8 cellular contexts compared by ENCODE assay signal in genomic region chr19:56113071-56113632, GRCh38. TPM values are rescaled to one million over a fixed set of nuclear protein-coding genes. Genes with fewer than 3 reads are reported as not detected.
A peak's percentile ranks its signal among the peaks of the same experiment; 100 is the strongest.
DNase-seq lines count a peak whose midpoint lies in the region; ATAC-seq and TF ChIP-seq lines count a peak whose summit lies in the region.
"Had no signal": no experiment of that assay in that cellular context is flagged by ENCODE, and none has a peak within 500 bp of the region (broad histone marks: within the 10 kb centered on the region; RNA-seq: fewer than 3 reads in every experiment).

No MANE protein-coding gene starts in this region.

- H3K27ac Mint-ChIP-seq in Calu3 (ENCODE audit: unreplicated experiment), result peak overlapping the region; percentile 78
- H3K27ac Mint-ChIP-seq in dendritic cell treated with granulocyte-macrophage colony-stimulating factor and Interleukin-4, amounts not matched to agents 40 ng/mL and 50 ng/mL, for 4 days, result peak overlapping the region; percentile 61

- H2AFZ ChIP-seq in Karpas-422 (ENCODE audit: low read length), result no peak overlapping the region
- H2AFZ ChIP-seq in osteoblast (ENCODE audit: low read length), result no peak overlapping the region

- BruUV-seq in Calu3 (replicated peaks; lab: Mats Ljungman, UMichigan), result no TSS peak

- H3K27ac ChIP-seq in Karpas-422 (ENCODE audit: low read length), result no peak overlapping the region
- no peak overlapping the region for H3K27ac ChIP-seq in osteoblast (ENCODE audit: low read depth, low read length)

- H3K27me3 Mint-ChIP-seq in Calu3 (ENCODE audit: unreplicated experiment), result no peaks in the 10 kb centered on the region
- no peaks in the 10 kb centered on the region for H3K27me3 Mint-ChIP-seq in dendritic cell treated with granulocyte-macrophage colony-stimulating factor and Interleukin-4, amounts not matched to agents 40 ng/mL and 50 ng/mL, for 4 days

- intact Hi-C loops in Calu3 (cut with micrococcal nuclease; ENCODE audit: unreplicated experiment), result no loop called here
- intact Hi-C loops in dendritic cell treated with granulocyte-macrophage colony-stimulating factor and Interleukin-4, amounts not matched to agents 40 ng/mL and 50 ng/mL, for 4 days (cut with micrococcal nuclease), result no loop called here

- H3K36me3 Mint-ChIP-seq in Calu3 (ENCODE audit: insufficient read depth, unreplicated experiment), result peaks cover 48% of the 10 kb centered on the region
- peaks cover 50% of the 10 kb centered on the region for H3K36me3 Mint-ChIP-seq in dendritic cell treated with granulocyte-macrophage colony-stimulating factor and Interleukin-4, amounts not matched to agents 40 ng/mL and 50 ng/mL, for 4 days (ENCODE audit: low read depth)

- H3K27me3 ChIP-seq in Karpas-422 (ENCODE audit: low read length) (no peaks in the 10 kb centered on the region), osteoblast (ENCODE audit: insufficient read depth, low read length) (no peaks in the 10 kb centered on the region)

- no peaks in the 10 kb centered on the region for H3K9me3 Mint-ChIP-seq in Calu3 (ENCODE audit: low read depth, unreplicated experiment)
- H3K9me3 Mint-ChIP-seq in dendritic cell treated with granulocyte-macrophage colony-stimulating factor and Interleukin-4, amounts not matched to agents 40 ng/mL and 50 ng/mL, for 4 days, result no peaks in the 10 kb centered on the region

- CTCF ChIA-PET in Calu3 (lab: Charles Lee), result interaction anchor here (0.5 kb wide), 1 partner anchor 459 kb away, joined by 5 read pairs; the partner anchor contains the start of gene U2AF2

- H3K4me2 ChIP-seq in Karpas-422 (ENCODE audit: low read depth, low read length, poor library complexity, severe bottlenecking) (peak overlapping the region; percentile 30), osteoblast (ENCODE audit: insufficient read depth, low read length) (no peak overlapping the region)

- H3K36me3 ChIP-seq in Karpas-422 (ENCODE audit: insufficient read depth, low read length), result no peaks in the 10 kb centered on the region
- peaks cover 4% of the 10 kb centered on the region for H3K36me3 ChIP-seq in osteoblast (ENCODE audit: insufficient read depth, low read length)

- H3K4me1 ChIP-seq in Karpas-422 (ENCODE audit: low read length) (peaks cover 47% of the 10 kb centered on the region), osteoblast (ENCODE audit: insufficient read depth, low read length) (peaks cover 22% of the 10 kb centered on the region)

- no peak for ATAC-seq in activated CD4-positive, CD25-positive, alpha-beta regulatory T cell treated with anti-CD3 and anti-CD28 coated beads, Interleukin-2, amount 50 U/mL, for 24 hours
- no peak for ATAC-seq in HG02884 (IDR thresholded peaks at IDR 0.05; ENCODE audit: unreplicated experiment)

- H3K4me3 ChIP-seq in Karpas-422 (ENCODE audit: low read length) (no peak overlapping the region), osteoblast (ENCODE audit: insufficient read depth, low read length) (no peak overlapping the region)

- no peaks in the 10 kb centered on the region for H3K9me2 ChIP-seq in Karpas-422 (replicated peaks; ENCODE audit: insufficient read depth, low read length)

- no peak for TF ChIP-seq CTCF in Calu3 (IDR thresholded peaks at IDR 0.05; ENCODE audit: unreplicated experiment)
- no peak for TF ChIP-seq CTCF in osteoblast (IDR thresholded peaks at IDR 0.05; ENCODE audit: extremely low read depth, low read depth, low read length)

- H3K4me1 Mint-ChIP-seq in Calu3 (ENCODE audit: low read depth, unreplicated experiment), result peaks cover 56% of the 10 kb centered on the region
- peaks cover 83% of the 10 kb centered on the region for H3K4me1 Mint-ChIP-seq in dendritic cell treated with granulocyte-macrophage colony-stimulating factor and Interleukin-4, amounts not matched to agents 40 ng/mL and 50 ng/mL, for 4 days (ENCODE audit: low read depth)

- H4K20me1 ChIP-seq in Karpas-422 (ENCODE audit: insufficient read depth, low read depth, low read length), result peaks cover 87% of the 10 kb centered on the region
- peaks cover 82% of the 10 kb centered on the region for H4K20me1 ChIP-seq in osteoblast (ENCODE audit: insufficient read depth, low read length)

- H3K4me3 Mint-ChIP-seq in Calu3 (ENCODE audit: low read depth, unreplicated experiment), result no peak overlapping the region
- no peak overlapping the region for H3K4me3 Mint-ChIP-seq in dendritic cell treated with granulocyte-macrophage colony-stimulating factor and Interleukin-4, amounts not matched to agents 40 ng/mL and 50 ng/mL, for 4 days

- H3K79me2 ChIP-seq in Karpas-422 (ENCODE audit: low read length) (peaks cover 100% of the 10 kb centered on the region), osteoblast (ENCODE audit: insufficient read depth, low read length) (peaks cover 97% of the 10 kb centered on the region)

- DNase-seq in Calu3, result no peak
- no peak for DNase-seq in Karpas-422
- peak; percentile 70 for DNase-seq in osteoblast (ENCODE audit: insufficient read length, low spot score, missing footprints)
- no peak for DNase-seq in cortex of kidney (lab: John Stamatoyannopoulos, UW)
- DNase-seq: kidney glomerular epithelial cell had no signal

- H3K9me3 ChIP-seq in Karpas-422 (ENCODE audit: low read length) (no peaks in the 10 kb centered on the region), osteoblast (ENCODE audit: low read depth, low read length) (no peaks in the 10 kb centered on the region)

- 0 out of 2 replicates have a peak overlapping the region, but pooled peaks have one; percentile 30 for H3K9ac ChIP-seq in Karpas-422 (ENCODE audit: low read length)

RNA-seq across cellular contexts. Expression of gene ZNF787, which starts 7.9 kb away (rescaled TPM):
- total RNA-seq in Calu3 (2022) (68.5 and 77.3 TPM in 2 replicates), osteoblast (23.6 and 27.5 TPM in 2 replicates)
- 26.2 and 103 TPM in 2 replicates for total RNA-seq in Karpas-422 (2014; rRNA removed; shearing (Covaris generic); ENCODE audit: low replicate concordance)

RNA-seq across cellular contexts. Expression of gene ZNF444, which starts 27.9 kb away (rescaled TPM):
- total RNA-seq in Calu3 (2022) (78.6 and 79.1 TPM in 2 replicates), osteoblast (13.0 and 16.6 TPM in 2 replicates)
- total RNA-seq in Karpas-422 (2014; rRNA removed; shearing (Covaris generic); ENCODE audit: low replicate concordance), result 12.5 and 54.0 TPM in 2 replicates
